In the genomic region with DNA sequence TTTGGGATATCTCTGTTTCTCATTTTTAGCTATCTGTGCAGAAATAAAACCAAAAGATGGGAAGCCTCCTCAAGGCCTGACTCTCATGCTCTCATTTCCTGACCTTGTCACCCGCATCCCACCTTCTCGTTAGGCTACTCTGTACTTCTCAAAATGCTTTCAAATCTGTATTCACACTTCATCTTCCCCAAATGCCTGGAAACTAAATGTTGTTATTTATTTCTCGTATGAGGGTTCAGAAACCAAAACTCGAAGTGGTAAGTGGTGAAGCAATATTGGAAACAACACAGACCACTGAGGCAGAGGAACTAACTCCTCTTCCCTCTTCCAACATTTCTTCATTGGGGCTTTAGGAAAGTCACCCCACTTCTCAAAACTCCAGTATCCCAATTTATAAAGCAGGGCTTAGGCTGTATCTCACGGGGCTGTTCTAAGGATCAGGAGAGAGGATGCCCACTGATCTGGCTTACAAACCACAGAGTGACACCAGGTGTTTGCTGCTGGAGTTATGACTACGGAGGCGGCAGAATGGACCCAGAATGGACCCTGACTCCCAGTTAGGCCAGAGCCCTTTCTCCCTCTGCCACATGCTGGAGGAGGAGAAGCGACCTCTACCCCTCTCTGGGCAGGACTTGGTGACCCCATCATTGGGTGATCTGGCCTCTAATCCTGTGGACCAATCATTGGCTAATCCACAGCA, we compare ENCODE assay signal across 19 cellular contexts. TPM values are rescaled to one million over a fixed set of nuclear protein-coding genes. Genes with fewer than 3 reads are reported as not detected.
A peak's percentile ranks its signal among the peaks of the same experiment; 100 is the strongest.
DNase-seq lines count a peak whose midpoint lies in the region; ATAC-seq, FAIRE-seq and TF ChIP-seq lines count a peak whose summit lies in the region.
"Had no signal": no experiment of that assay in that cellular context is flagged by ENCODE, and none has a peak within 500 bp of the region (broad histone marks: within the 10 kb centered on the region; RNA-seq: fewer than 3 reads in every experiment).

No MANE protein-coding gene starts in this region.

- H3K4me3 Mint-ChIP-seq in CD8-positive, alpha-beta memory T cell = peak overlapping the region; percentile 89 to 98 (median 94)
- H3K4me3 Mint-ChIP-seq in activated CD4-positive, alpha-beta memory T cell treated with anti-CD3 and anti-CD28 coated beads, Interleukin-2, amount 10 ng/mL, durations not matched to agents 7 days and 5 days = no peak overlapping the region
- H3K4me3 Mint-ChIP-seq in naive thymus-derived CD4-positive, alpha-beta T cell = peak overlapping the region in 7 of 10 donors; percentile 7 to 74 (median 27)

- H3K27ac Mint-ChIP-seq in CD8-positive, alpha-beta memory T cell = peak overlapping the region; percentile 86 to 98 (median 91)
- H3K27ac Mint-ChIP-seq in activated CD4-positive, alpha-beta memory T cell treated with anti-CD3 and anti-CD28 coated beads, Interleukin-2, amount 10 ng/mL, durations not matched to agents 7 days and 5 days = peak overlapping the region; percentile 61
- peak overlapping the region in 8 of 9 donors; percentile 15 to 90 (median 61) for H3K27ac Mint-ChIP-seq in naive thymus-derived CD4-positive, alpha-beta T cell

- peak; percentile 67 for FAIRE-seq in GM12892 (lab: Jason Lieb, UNC)

- H3K9me3 Mint-ChIP-seq in CD8-positive, alpha-beta memory T cell = peaks cover 4 to 8% (median 6%) of the 10 kb centered on the region in 5 donors
- no peaks in the 10 kb centered on the region for H3K9me3 Mint-ChIP-seq in activated CD4-positive, alpha-beta memory T cell treated with anti-CD3 and anti-CD28 coated beads, Interleukin-2, amount 10 ng/mL, durations not matched to agents 7 days and 5 days
- H3K9me3 Mint-ChIP-seq in naive thymus-derived CD4-positive, alpha-beta T cell = peaks cover 0 to 7% (median 2%) of the 10 kb centered on the region in 11 donors

- no peaks in the 10 kb centered on the region for H3K9me3 ChIP-seq in CD8-positive, alpha-beta memory T cell (ENCODE audit: low read length)
- H3K9me3 ChIP-seq in naive thymus-derived CD4-positive, alpha-beta T cell (ENCODE audit: control insufficient read depth in 2 of 3, low read length in 3 of 3) = no peaks in the 10 kb centered on the region
- H3K9me3 ChIP-seq: thoracic aorta had no signal

- no peaks in the 10 kb centered on the region for H3K27me3 ChIP-seq in CD8-positive, alpha-beta memory T cell (ENCODE audit: insufficient read depth, low read length, poor library complexity, severe bottlenecking)
- H3K27me3 ChIP-seq in naive thymus-derived CD4-positive, alpha-beta T cell (ENCODE audit: control insufficient read depth in 2 of 2, insufficient read depth in 2 of 2, low read length in 2 of 2) = no peaks in the 10 kb centered on the region

- peaks cover 91 to 97% (median 93%) of the 10 kb centered on the region in 3 donors for H3K4me1 Mint-ChIP-seq in CD8-positive, alpha-beta memory T cell
- peaks cover 69% of the 10 kb centered on the region for H3K4me1 Mint-ChIP-seq in activated CD4-positive, alpha-beta memory T cell treated with anti-CD3 and anti-CD28 coated beads, Interleukin-2, amount 10 ng/mL, durations not matched to agents 7 days and 5 days
- peaks cover 38 to 83% (median 45%) of the 10 kb centered on the region in 7 donors for H3K4me1 Mint-ChIP-seq in naive thymus-derived CD4-positive, alpha-beta T cell

- peaks cover 62% of the 10 kb centered on the region for H3K4me1 ChIP-seq in CD8-positive, alpha-beta memory T cell (ENCODE audit: insufficient read depth, low read length)
- H3K4me1 ChIP-seq in naive thymus-derived CD4-positive, alpha-beta T cell (ENCODE audit: control insufficient read depth in 2 of 2, insufficient read depth in 2 of 2, low read length in 2 of 2) = peaks cover 29 to 64% of the 10 kb centered on the region in 2 donors

- no peaks in the 10 kb centered on the region for H3K27me3 Mint-ChIP-seq in CD8-positive, alpha-beta memory T cell
- H3K27me3 Mint-ChIP-seq in activated CD4-positive, alpha-beta memory T cell treated with anti-CD3 and anti-CD28 coated beads, Interleukin-2, amount 10 ng/mL, durations not matched to agents 7 days and 5 days = no peaks in the 10 kb centered on the region
- H3K27me3 Mint-ChIP-seq in naive thymus-derived CD4-positive, alpha-beta T cell = no peaks in the 10 kb centered on the region

- ATAC-seq in naive thymus-derived CD4-positive, alpha-beta T cell = no peak
- ATAC-seq: SK-N-SH treated with all-trans-retinoic acid at 6 μM for 48 hours had no signal

- peaks cover 0 to 27% (median 4%) of the 10 kb centered on the region in 3 donors for H3K36me3 Mint-ChIP-seq in CD8-positive, alpha-beta memory T cell
- no peaks in the 10 kb centered on the region for H3K36me3 Mint-ChIP-seq in activated CD4-positive, alpha-beta memory T cell treated with anti-CD3 and anti-CD28 coated beads, Interleukin-2, amount 10 ng/mL, durations not matched to agents 7 days and 5 days (ENCODE audit: low read depth)
- peaks cover 0 to 20% (median 0%) of the 10 kb centered on the region in 5 donors for H3K36me3 Mint-ChIP-seq in naive thymus-derived CD4-positive, alpha-beta T cell

- CTCF ChIA-PET in CD8-positive, alpha-beta memory T cell (lab: Charles Lee) = interaction anchor here (1.1 to 8.4 kb wide), 5 partner anchors 13 to 61 kb away, joined by 3 to 66 read pairs (median 4); no protein-coding TSS in a partner anchor
- CTCF ChIA-PET in activated CD4-positive, alpha-beta memory T cell treated with anti-CD3 and anti-CD28 coated beads, Interleukin-2, amount 10 ng/mL, durations not matched to agents 7 days and 5 days (lab: Charles Lee) = interaction anchor here (0.9 to 1.8 kb wide), 3 partner anchors 9 to 209 kb away, joined by 3 to 4 read pairs (median 3); no protein-coding TSS in a partner anchor
- CTCF ChIA-PET in naive thymus-derived CD4-positive, alpha-beta T cell (lab: Charles Lee) = interaction anchor here (0.9 to 1.7 kb wide), 2 partner anchors 10 to 24 kb away, joined by 4 to 5 read pairs; no protein-coding TSS in a partner anchor

- H3K27ac ChIP-seq in CD8-positive, alpha-beta memory T cell (ENCODE audit: low read depth, low read length) = peak overlapping the region; percentile 26
- H3K27ac ChIP-seq in naive thymus-derived CD4-positive, alpha-beta T cell (ENCODE audit: low read depth, low read length) = no peak overlapping the region
- H3K27ac ChIP-seq: coronary artery, epithelial cell of prostate, thoracic aorta had no signal

- POLR2A ChIA-PET in CD8-positive, alpha-beta memory T cell (lab: Charles Lee) = interaction anchor here (1.3 kb wide), 1 partner anchor 13 kb away, joined by 3 read pairs; no protein-coding TSS in a partner anchor
- POLR2A ChIA-PET in activated CD4-positive, alpha-beta memory T cell treated with anti-CD3 and anti-CD28 coated beads, Interleukin-2, amount 10 ng/mL, durations not matched to agents 7 days and 5 days (lab: Charles Lee) = interaction anchor here (0.8 kb wide), 1 partner anchor 55 kb away, joined by 3 read pairs; no protein-coding TSS in a partner anchor
- POLR2A ChIA-PET in naive thymus-derived CD4-positive, alpha-beta T cell (lab: Charles Lee) = interaction anchor here (0.8 kb wide), 1 partner anchor 12 kb away, joined by 4 read pairs; no protein-coding TSS in a partner anchor

- no peak for TF ChIP-seq POLR2A in GM12892 (IDR thresholded peaks at IDR 0.05; ENCODE audit: low read depth, low read length)

- DNase-seq in CD8-positive, alpha-beta memory T cell = no peak
- no peak for DNase-seq in GM12892 (ENCODE audit: insufficient read length)
- DNase-seq in activated CD4-positive, alpha-beta memory T cell treated with anti-CD3 and anti-CD28 coated beads, Interleukin-2, amount 10 ng/mL, durations not matched to agents 7 days and 5 days = no peak
- DNase-seq in naive thymus-derived CD4-positive, alpha-beta T cell = no peak
- no peak for DNase-seq in activated CD4-positive, CD25-positive, alpha-beta regulatory T cell treated with anti-CD3 and anti-CD28 coated beads, Interleukin-2, amount 50 U/mL, for 72 hours
- DNase-seq in NCI-H226 = no peak
- DNase-seq in NCI-H1092 treated with DMSO at 0.1 percent for 48 hours (lab: John Stamatoyannopoulos, UW) = no peak
- DNase-seq: DMS153, GOT3, NCI-H187 treated with DMSO at 0.1 percent for 48 hours, OCI-M1 had no signal

- intact Hi-C loops in naive thymus-derived CD4-positive, alpha-beta T cell (cut with micrococcal nuclease) = no loop called here

- H3K4me3 ChIP-seq in CD8-positive, alpha-beta memory T cell (ENCODE audit: low read length) = peak overlapping the region; percentile 52
- H3K4me3 ChIP-seq in naive thymus-derived CD4-positive, alpha-beta T cell (ENCODE audit: low read length) = peak overlapping the region; percentile 15
- H3K4me3 ChIP-seq: coronary artery, thoracic aorta had no signal

- H3K36me3 ChIP-seq in CD8-positive, alpha-beta memory T cell (ENCODE audit: insufficient read depth, low read length) = no peaks in the 10 kb centered on the region
- no peaks in the 10 kb centered on the region for H3K36me3 ChIP-seq in naive thymus-derived CD4-positive, alpha-beta T cell (ENCODE audit: control insufficient read depth in 2 of 3, insufficient read depth in 3 of 3, low read length in 3 of 3)
- H3K36me3 ChIP-seq: thoracic aorta had no signal

RNA-seq across cellular contexts. Expression of gene SLAMF7, which starts 3.5 kb away (rescaled TPM):
- 10 to 100 TPM; 79.5 to 97.4 TPM for total RNA-seq in CD8-positive, alpha-beta memory T cell
- polyA plus RNA-seq in CD8-positive, alpha-beta memory T cell = 165 TPM
- polyA plus RNA-seq in GM12892 (2012; ENCODE audit: missing spikeins) = 149 TPM
- total RNA-seq in activated CD4-positive, alpha-beta memory T cell treated with anti-CD3 and anti-CD28 coated beads, Interleukin-2, amount 10 ng/mL, durations not matched to agents 7 days and 5 days = 10 to 100 TPM; 13.7 to 15.3 TPM
- 10 to 100 TPM in 2 of 5 experiments, 1 to 10 TPM in 3; 1.9 to 39.3 (median 7.7) TPM for total RNA-seq in naive thymus-derived CD4-positive, alpha-beta T cell
- polyA plus RNA-seq in naive thymus-derived CD4-positive, alpha-beta T cell = under 1 TPM; 0.21 to 0.52 TPM
- total RNA-seq: lung microvascular endothelial cell, NCI-H460, renal cortical epithelial cell had no signal
- polyA plus RNA-seq: BJ had no signal

RNA-seq across cellular contexts. Expression of gene CD48, which starts 31.0 kb away (rescaled TPM):
- 100 to 1,000 TPM; 224 to 234 TPM for total RNA-seq in CD8-positive, alpha-beta memory T cell
- polyA plus RNA-seq in CD8-positive, alpha-beta memory T cell = 250 TPM
- 745 TPM for polyA plus RNA-seq in GM12892 (2012; ENCODE audit: missing spikeins)
- total RNA-seq in activated CD4-positive, alpha-beta memory T cell treated with anti-CD3 and anti-CD28 coated beads, Interleukin-2, amount 10 ng/mL, durations not matched to agents 7 days and 5 days = 100 to 1,000 TPM; 403 to 404 TPM
- 100 to 1,000 TPM; 253 to 438 (median 358) TPM for total RNA-seq in naive thymus-derived CD4-positive, alpha-beta T cell
- polyA plus RNA-seq in naive thymus-derived CD4-positive, alpha-beta T cell = 100 to 1,000 TPM; 200 to 223 TPM
- total RNA-seq: lung microvascular endothelial cell, NCI-H460, renal cortical epithelial cell had no signal
- polyA plus RNA-seq: BJ had no signal

RNA-seq across cellular contexts. Expression of gene LY9, which starts 53.4 kb away (rescaled TPM):
- total RNA-seq in CD8-positive, alpha-beta memory T cell = 10 to 100 TPM; 16.4 to 16.5 TPM
- polyA plus RNA-seq in CD8-positive, alpha-beta memory T cell = 206 TPM
- polyA plus RNA-seq in GM12892 (2012; ENCODE audit: missing spikeins) = 7.6 TPM
- 10 to 100 TPM; 46.4 to 49.9 TPM for total RNA-seq in activated CD4-positive, alpha-beta memory T cell treated with anti-CD3 and anti-CD28 coated beads, Interleukin-2, amount 10 ng/mL, durations not matched to agents 7 days and 5 days
- total RNA-seq in naive thymus-derived CD4-positive, alpha-beta T cell = 100 to 1,000 TPM in 4 of 5 experiments, 1 to 10 TPM in 1; 5.6 to 141 (median 105) TPM
- polyA plus RNA-seq in naive thymus-derived CD4-positive, alpha-beta T cell = 100 to 1,000 TPM; 182 to 225 TPM
- total RNA-seq: lung microvascular endothelial cell, NCI-H460, renal cortical epithelial cell had no signal
- polyA plus RNA-seq: BJ had no signal
